21 cellular contexts compared by ENCODE assay signal in genomic region chr16:67438098-67438791, GRCh38. TPM values are rescaled to one million over a fixed set of nuclear protein-coding genes. Genes with fewer than 3 reads are reported as not detected.
DNase-seq lines count a peak whose midpoint lies in the region; TF ChIP-seq lines count a peak whose summit lies in the region.
"Had no signal": no experiment of that assay in that cellular context is flagged by ENCODE, and none has a peak within 500 bp of the region (broad histone marks: within the 10 kb centered on the region; RNA-seq: fewer than 3 reads in every experiment).

No MANE protein-coding gene starts in this region.

- no peak for TF ChIP-seq POLR2A in breast epithelium (IDR thresholded peaks at IDR 0.05)

- 0 out of 2 replicates have a peak overlapping the region, but pooled peaks have one; percentile 9 for H3K9ac ChIP-seq in OCI-LY3 (ENCODE audit: low read length)

- H3K79me2 ChIP-seq in OCI-LY3 (ENCODE audit: low read length) = no peaks in the 10 kb centered on the region
- H3K79me2 ChIP-seq in osteoblast (ENCODE audit: insufficient read depth, low read length) = peaks cover 11% of the 10 kb centered on the region

- TF ChIP-seq CTCF in OCI-LY3 (IDR thresholded peaks at IDR 0.05; ENCODE audit: low read depth, low read length) = no peak
- TF ChIP-seq CTCF in breast epithelium (IDR thresholded peaks at IDR 0.05) = no peak
- no peak for TF ChIP-seq CTCF in osteoblast (IDR thresholded peaks at IDR 0.05; ENCODE audit: extremely low read depth, low read depth, low read length)

- H3K27ac ChIP-seq in OCI-LY3 (ENCODE audit: low read length) (no peak overlapping the region), breast epithelium (peak overlapping the region; percentile 57 to 87), osteoblast (ENCODE audit: low read depth, low read length) (no peak overlapping the region)
- H3K27ac ChIP-seq: HL-60, left ventricle myocardium inferior, right atrium auricular region, thoracic aorta had no signal

- DNase-seq in breast epithelium (ENCODE audit: low spot score in 2 of 2) (no peak), osteoblast (ENCODE audit: insufficient read length, low spot score, missing footprints) (peak; percentile 84), pons (ENCODE audit: low spot score) (no peak), KG1 (lab: John Stamatoyannopoulos, UW) (no peak)
- DNase-seq: activated CD4-positive, CD25-positive, alpha-beta regulatory T cell; DND-41; endodermal cell; head of caudate nucleus; HFFc6; KBM-7; left ventricle myocardium inferior; NCI-H187 treated with DMSO at 0.1 percent for 48 hours; NCI-H345; occipital lobe; T1000 had no signal

- no peak overlapping the region for H2AFZ ChIP-seq in OCI-LY3 (ENCODE audit: low read depth, low read length)
- H2AFZ ChIP-seq in osteoblast (ENCODE audit: low read length) = no peak overlapping the region

- no peaks in the 10 kb centered on the region for H3K27me3 ChIP-seq in OCI-LY3 (ENCODE audit: low read depth, low read length)
- no peaks in the 10 kb centered on the region for H3K27me3 ChIP-seq in breast epithelium
- H3K27me3 ChIP-seq in osteoblast (ENCODE audit: insufficient read depth, low read length) = no peaks in the 10 kb centered on the region
- H3K27me3 ChIP-seq: right atrium auricular region had no signal

- H3K9me3 ChIP-seq in OCI-LY3 (ENCODE audit: insufficient read depth, low read length) (no peaks in the 10 kb centered on the region), breast epithelium (no peaks in the 10 kb centered on the region), osteoblast (ENCODE audit: low read depth, low read length) (no peaks in the 10 kb centered on the region)
- H3K9me3 ChIP-seq: left ventricle myocardium inferior, right atrium auricular region, thoracic aorta had no signal

- peak overlapping the region; percentile 59 for H3K4me2 ChIP-seq in OCI-LY3 (ENCODE audit: low read length)
- no peak overlapping the region for H3K4me2 ChIP-seq in osteoblast (ENCODE audit: insufficient read depth, low read length)

- H4K20me1 ChIP-seq in OCI-LY3 (ENCODE audit: insufficient read depth, low read length) = peaks cover 9% of the 10 kb centered on the region
- peaks cover 20% of the 10 kb centered on the region for H4K20me1 ChIP-seq in osteoblast (ENCODE audit: insufficient read depth, low read length)

- intact Hi-C loops in breast epithelium (cut with DNase I; ENCODE audit: low total_unique reads) = no loop called here

- H3K36me3 ChIP-seq in OCI-LY3 (replicated peaks; ENCODE audit: low read depth, low read length) (peaks cover 12% of the 10 kb centered on the region), breast epithelium (no peaks in the 10 kb centered on the region), osteoblast (ENCODE audit: insufficient read depth, low read length) (peaks cover 20% of the 10 kb centered on the region)

- peaks cover 32% of the 10 kb centered on the region for H3K4me1 ChIP-seq in OCI-LY3 (ENCODE audit: low read length)
- peaks cover 0 to 22% of the 10 kb centered on the region in 2 donors for H3K4me1 ChIP-seq in breast epithelium
- H3K4me1 ChIP-seq in osteoblast (ENCODE audit: insufficient read depth, low read length) = peaks cover 3% of the 10 kb centered on the region

- no peak overlapping the region for H3K4me3 ChIP-seq in OCI-LY3 (ENCODE audit: low read length)
- no peak overlapping the region for H3K4me3 ChIP-seq in breast epithelium
- no peak overlapping the region for H3K4me3 ChIP-seq in osteoblast (ENCODE audit: insufficient read depth, low read length)
- H3K4me3 ChIP-seq: left ventricle myocardium inferior, right atrium auricular region, thoracic aorta had no signal

RNA-seq across cellular contexts. Expression of gene HSD11B2, which starts 7.3 kb away (rescaled TPM):
- total RNA-seq in breast epithelium (10 to 100 TPM in 2 of 3 donors, under 1 TPM in 1; 0.32 to 66.9 (median 10.2) TPM), osteoblast (not detected in 2 replicates)
- total RNA-seq: HFFc6, occipital lobe, right atrium auricular region, RPMI7951, thoracic aorta had no signal

RNA-seq across cellular contexts. Expression of gene ZDHHC1, which starts 22.0 kb away (rescaled TPM):
- total RNA-seq in breast epithelium = 10 to 100 TPM; 17.4 to 20.3 (median 19.3) TPM
- total RNA-seq in osteoblast = 9.0 and 13.3 TPM in 2 replicates

RNA-seq across cellular contexts. Expression of gene ATP6V0D1, which starts 42.7 kb away (rescaled TPM):
- total RNA-seq in breast epithelium (100 to 1,000 TPM; 101 to 122 (median 104) TPM), osteoblast (146 and 158 TPM in 2 replicates)

RNA-seq across cellular contexts. Expression of gene TPPP3, which starts 44.9 kb away (rescaled TPM):
- total RNA-seq in breast epithelium (1 to 10 TPM; 1.3 to 6.9 (median 3.6) TPM), osteoblast (0.59 and 0.72 TPM in 2 replicates)

RNA-seq across cellular contexts. Expression of gene AGRP, which starts 45.1 kb away (rescaled TPM):
- total RNA-seq in breast epithelium (not detected), osteoblast (not detected in 2 replicates)
- total RNA-seq: endodermal cell, HFFc6, left ventricle myocardium inferior, mucosa of gallbladder, occipital lobe, right atrium auricular region, RPMI7951, thoracic aorta had no signal

Comparison
In these comparisons a context has a peak if more than half of its experiments do, and no peak if none do; other contexts are left out.
1. H3K27ac ChIP-seq: peak in breast epithelium (2 of 2); none in OCI-LY3 (single experiment) and osteoblast (single experiment).